In genomic region chr19:36046443-36047050, GRCh38 we compare ENCODE assay signal across 24 cellular contexts. TPM values are rescaled to one million over a fixed set of nuclear protein-coding genes. Genes with fewer than 3 reads are reported as not detected.
DNase-seq lines count a peak whose midpoint lies in the region; ATAC-seq and TF ChIP-seq lines count a peak whose summit lies in the region.
"Had no signal": no experiment of that assay in that cellular context is flagged by ENCODE, and none has a peak within 500 bp of the region (broad histone marks: within the 10 kb centered on the region; RNA-seq: fewer than 3 reads in every experiment).

No MANE protein-coding gene starts in this region.

- peak overlapping the region; percentile 41 for H2AFZ ChIP-seq in osteoblast (ENCODE audit: low read length)

- H3K27me3 ChIP-seq in adipocyte (replicated peaks; ENCODE audit: control insufficient read depth, insufficient read depth, low read length): no peaks in the 10 kb centered on the region
- H3K27me3 ChIP-seq in osteoblast (ENCODE audit: insufficient read depth, low read length): no peaks in the 10 kb centered on the region
- H3K27me3 ChIP-seq: neutrophil, suprapubic skin had no signal

- H4K20me1 ChIP-seq in osteoblast (ENCODE audit: insufficient read depth, low read length): no peaks in the 10 kb centered on the region

- no peak for ATAC-seq in activated T-cell treated with anti-CD3 and anti-CD28 coated beads, Interleukin-2, amount 50 U/mL, for 4 hours

- H3K9ac ChIP-seq in adipocyte (ENCODE audit: low read length): peak overlapping the region; percentile 42
- H3K9ac ChIP-seq: SK-N-SH had no signal

- peak; percentile 43 for DNase-seq in Ammon's horn (ENCODE audit: low spot score)
- peak; percentile 27 for DNase-seq in adipocyte (ENCODE audit: low read depth)
- peak; percentile 22 for DNase-seq in fibroblast of peridontal ligament (ENCODE audit: extremely low read depth)
- no peak for DNase-seq in osteoblast (ENCODE audit: insufficient read length, low spot score, missing footprints)
- DNase-seq in activated effector memory CD4-positive, alpha-beta T cell treated with anti-CD3 and anti-CD28 coated beads, Interleukin-2, amount 50 U/mL, for 16 hours: no peak
- no peak for DNase-seq in erythroblast (lab: John Stamatoyannopoulos, UW)
- DNase-seq in activated T-cell treated with anti-CD3 and anti-CD28 coated beads, Interleukin-2, amount 50 U/mL, for 4 hours: no peak
- DNase-seq in SHP77 (lab: John Stamatoyannopoulos, UW): no peak
- DNase-seq: activated CD4-positive, alpha-beta T cell treated with anti-CD3 and anti-CD28 coated beads, Interleukin-2, amount 50 U/mL, for 48 hours; activated gamma-delta T cell treated with Interleukin-2 at 50 U/mL for 16 hours; DMS 273 treated with DMSO at 0.1 percent for 48 hours; effector CD4-positive, alpha-beta T cell; hippocampal formation; islet precursor cell; KG1; NCI-H2029; retina; SK-N-SH; stimulated activated CD8-positive, alpha-beta memory T cell treated with anti-CD3 and anti-CD28 coated beads, Interleukin-4, amount 100 ng/mL, for 48 hours had no signal

- H3K36me3 Mint-ChIP-seq in activated T-cell treated with anti-CD3 and anti-CD28 coated beads, Interleukin-2, amount 50 U/mL, for 4 hours (ENCODE audit: insufficient read depth): peaks cover 12% of the 10 kb centered on the region

- H3K27me3 Mint-ChIP-seq in activated T-cell treated with anti-CD3 and anti-CD28 coated beads, Interleukin-2, amount 50 U/mL, for 4 hours (ENCODE audit: low read depth): no peaks in the 10 kb centered on the region
- H3K27me3 Mint-ChIP-seq: central memory CD8-positive, alpha-beta T cell had no signal

- no peak for TF ChIP-seq POLR2A in erythroblast (IDR thresholded peaks at IDR 0.05; ENCODE audit: low read length)

- H3K4me3 ChIP-seq in adipocyte (ENCODE audit: low read length): peak overlapping the region; percentile 14
- no peak overlapping the region for H3K4me3 ChIP-seq in osteoblast (ENCODE audit: insufficient read depth, low read length)
- H3K4me3 ChIP-seq: lung, suprapubic skin had no signal

- H3K4me2 ChIP-seq in osteoblast (ENCODE audit: insufficient read depth, low read length): no peak overlapping the region
- H3K4me2 ChIP-seq: SK-N-SH had no signal

- no peak for TF ChIP-seq CTCF in osteoblast (IDR thresholded peaks at IDR 0.05; ENCODE audit: extremely low read depth, low read depth, low read length)

- H3K79me2 ChIP-seq in osteoblast (ENCODE audit: insufficient read depth, low read length): no peaks in the 10 kb centered on the region

- no peaks in the 10 kb centered on the region for H3K9me3 ChIP-seq in adipocyte (ENCODE audit: control insufficient read depth, low read length)
- H3K9me3 ChIP-seq in osteoblast (ENCODE audit: low read depth, low read length): no peaks in the 10 kb centered on the region
- H3K9me3 ChIP-seq: neutrophil, SK-N-SH, suprapubic skin had no signal

- no peak overlapping the region for H3K4me3 Mint-ChIP-seq in activated T-cell treated with anti-CD3 and anti-CD28 coated beads, Interleukin-2, amount 50 U/mL, for 4 hours
- H3K4me3 Mint-ChIP-seq: central memory CD8-positive, alpha-beta T cell; T-helper 2 cell treated with Interferon-gamma antibody and Interleukin-4, amounts not matched to agents 5 μg/mL and 100 μg/mL, for 36 hours had no signal

- no peaks in the 10 kb centered on the region for H3K4me1 Mint-ChIP-seq in activated T-cell treated with anti-CD3 and anti-CD28 coated beads, Interleukin-2, amount 50 U/mL, for 4 hours (ENCODE audit: low read depth)

- H3K36me3 ChIP-seq in adipocyte (ENCODE audit: control insufficient read depth, insufficient read depth, low read length, severe bottlenecking) (no peaks in the 10 kb centered on the region), osteoblast (ENCODE audit: insufficient read depth, low read length) (no peaks in the 10 kb centered on the region)
- H3K36me3 ChIP-seq: neutrophil, suprapubic skin had no signal

- no peaks in the 10 kb centered on the region for H3K9me3 Mint-ChIP-seq in activated T-cell treated with anti-CD3 and anti-CD28 coated beads, Interleukin-2, amount 50 U/mL, for 4 hours
- H3K9me3 Mint-ChIP-seq: central memory CD8-positive, alpha-beta T cell; T-helper 2 cell treated with Interferon-gamma antibody and Interleukin-4, amounts not matched to agents 5 μg/mL and 100 μg/mL, for 36 hours had no signal

- H3K4me1 ChIP-seq in adipocyte (ENCODE audit: control insufficient read depth, insufficient read depth, low read length) (peaks cover 45% of the 10 kb centered on the region), osteoblast (ENCODE audit: insufficient read depth, low read length) (peaks cover 9% of the 10 kb centered on the region)
- H3K4me1 ChIP-seq: suprapubic skin had no signal

- no peak overlapping the region for H3K27ac ChIP-seq in osteoblast (ENCODE audit: low read depth, low read length)
- H3K27ac ChIP-seq: neutrophil, suprapubic skin had no signal

RNA-seq across cellular contexts. Expression of gene THAP8, which starts 7.5 kb away (rescaled TPM):
- 3.2 and 5.1 TPM in 2 replicates for total RNA-seq in osteoblast
- 1 to 10 TPM in 1 of 3 donors, under 1 TPM in 2; 0.76 to 1.2 (median 0.90) TPM for total RNA-seq in activated T-cell treated with anti-CD3 and anti-CD28 coated beads, Interleukin-2, amount 50 U/mL, for 4 hours

RNA-seq across cellular contexts. Expression of gene WDR62, which starts 8.2 kb away (rescaled TPM):
- 1.4 and 1.8 TPM in 2 replicates for total RNA-seq in osteoblast
- total RNA-seq in activated T-cell treated with anti-CD3 and anti-CD28 coated beads, Interleukin-2, amount 50 U/mL, for 4 hours: 10 to 100 TPM; 10.3 to 14.6 (median 12.5) TPM

RNA-seq across cellular contexts. Expression of gene CLIP3, which starts 13.9 kb away (rescaled TPM):
- total RNA-seq in osteoblast: 13.4 and 21.2 TPM in 2 replicates
- total RNA-seq in activated T-cell treated with anti-CD3 and anti-CD28 coated beads, Interleukin-2, amount 50 U/mL, for 4 hours: 1 to 10 TPM in 1 of 3 donors, under 1 TPM in 2; 0.33 to 1.4 (median 0.58) TPM

RNA-seq across cellular contexts. Expression of gene ALKBH6, which starts 32.5 kb away (rescaled TPM):
- total RNA-seq in osteoblast: 8.3 and 12.3 TPM in 2 replicates
- 10 to 100 TPM; 33.1 to 38.2 (median 36.1) TPM for total RNA-seq in activated T-cell treated with anti-CD3 and anti-CD28 coated beads, Interleukin-2, amount 50 U/mL, for 4 hours

RNA-seq across cellular contexts. Expression of gene SYNE4, which starts 37.9 kb away (rescaled TPM):
- under 0.01 TPM in 1 of 2 replicates, not detected in the other for total RNA-seq in osteoblast
- total RNA-seq in activated T-cell treated with anti-CD3 and anti-CD28 coated beads, Interleukin-2, amount 50 U/mL, for 4 hours: 1 to 10 TPM in 2 of 3 donors, under 1 TPM in 1; 0.92 to 1.4 (median 1.2) TPM

Comparison
In these comparisons a context has a peak if more than half of its experiments do, and no peak if none do; other contexts are left out.
1. DNase-seq: peak in Ammon's horn (single experiment), adipocyte (single experiment) and fibroblast of peridontal ligament (single experiment); none in osteoblast (single experiment), activated effector memory CD4-positive, alpha-beta T cell treated with anti-CD3 and anti-CD28 coated beads, Interleukin-2, amount 50 U/mL, for 16 hours (single experiment), erythroblast (0 of 2), activated T-cell treated with anti-CD3 and anti-CD28 coated beads, Interleukin-2, amount 50 U/mL, for 4 hours (single experiment) and SHP77 (0 of 2).